28 cellular contexts compared by ENCODE assay signal in genomic region chr2:221874444-221874843, GRCh38.
"Had no signal": no experiment of that assay in that cellular context is flagged by ENCODE, and none has a peak within 500 bp of the region (broad histone marks: within the 10 kb centered on the region; RNA-seq: fewer than 3 reads in every experiment).

No MANE protein-coding gene starts in this region.

- H3K79me2 ChIP-seq: parathyroid adenoma had no signal

- H3K27ac ChIP-seq: neural progenitor cell, ovary, parathyroid adenoma, psoas muscle, right lobe of liver, sigmoid colon, skin epidermis, spleen, suprapubic skin, testis, tibial artery, transverse colon, upper lobe of right lung, uterus had no signal

- H3K4me3 ChIP-seq: neural progenitor cell, ovary, psoas muscle, right lobe of liver, sigmoid colon, skin epidermis, smooth muscle cell, spleen, suprapubic skin, testis, tibial artery, transverse colon, upper lobe of right lung, uterus had no signal

- H3K4me2 ChIP-seq: neural progenitor cell, smooth muscle cell had no signal

- H3K36me3 ChIP-seq: neural progenitor cell, ovary, right lobe of liver, sigmoid colon, spleen, suprapubic skin, tibial artery, transverse colon, upper lobe of right lung, uterus had no signal

- H3K4me1 ChIP-seq: neural progenitor cell, parathyroid adenoma, psoas muscle, right lobe of liver, sigmoid colon, spleen, suprapubic skin, testis, tibial artery, transverse colon, upper lobe of right lung, uterus had no signal

- H3K9me3 ChIP-seq: ovary, psoas muscle, right lobe of liver, sigmoid colon, suprapubic skin, testis, transverse colon, uterus had no signal

- H3K27me3 ChIP-seq: neural progenitor cell, ovary, right lobe of liver, sigmoid colon, spleen, suprapubic skin, testis, tibial artery, transverse colon, upper lobe of right lung, uterus had no signal

- DNase-seq: natural killer cell; occipital lobe; ovary; posterior cingulate gyrus; psoas muscle; right cardiac atrium; right lobe of liver; sigmoid colon; spleen; stimulated activated CD4-positive, alpha-beta T cell treated with anti-CD3 and anti-CD28 coated beads, Interleukin-12 subunit alpha, Interleukin-12 subunit beta, amount 100 ng/mL, for 4 hours; stimulated activated CD4-positive, alpha-beta T cell treated with anti-CD3 and anti-CD28 coated beads, Interleukin-1b, Interleukin-23, amount 100 ng/mL, for 48 hours; stimulated activated CD4-positive, alpha-beta T cell treated with anti-CD3 and anti-CD28 coated beads, Interleukin-4, amount 100 ng/mL, for 1 hour; stimulated activated CD4-positive, alpha-beta T cell treated with anti-CD3 and anti-CD28 coated beads, Interleukin-4, amount 100 ng/mL, for 4 hours; stimulated activated CD8-positive, alpha-beta memory T cell treated with anti-CD3 and anti-CD28 coated beads, Interleukin-4, amount 100 ng/mL, for 48 hours; stimulated activated naive CD4-positive, alpha-beta T cell; stimulated activated naive CD8-positive, alpha-beta T cell treated with anti-CD3 and anti-CD28 coated beads, Interleukin-15, amount 100 ng/mL, for 72 hours; stimulated activated naive CD8-positive, alpha-beta T cell treated with anti-CD3 and anti-CD28 coated beads, Interleukin-15, Interleukin-2, amounts not matched to agents 100 U/mL and 50 U/mL, for 24 hours; substantia nigra; testis; tibial artery; transverse colon; upper lobe of right lung; uterus had no signal

- H2AFZ ChIP-seq: neural progenitor cell, parathyroid adenoma had no signal

- H3K9ac ChIP-seq: neural progenitor cell, parathyroid adenoma had no signal
